Comparison of ENCODE assay signal across 10 cellular contexts in the genomic region with DNA sequence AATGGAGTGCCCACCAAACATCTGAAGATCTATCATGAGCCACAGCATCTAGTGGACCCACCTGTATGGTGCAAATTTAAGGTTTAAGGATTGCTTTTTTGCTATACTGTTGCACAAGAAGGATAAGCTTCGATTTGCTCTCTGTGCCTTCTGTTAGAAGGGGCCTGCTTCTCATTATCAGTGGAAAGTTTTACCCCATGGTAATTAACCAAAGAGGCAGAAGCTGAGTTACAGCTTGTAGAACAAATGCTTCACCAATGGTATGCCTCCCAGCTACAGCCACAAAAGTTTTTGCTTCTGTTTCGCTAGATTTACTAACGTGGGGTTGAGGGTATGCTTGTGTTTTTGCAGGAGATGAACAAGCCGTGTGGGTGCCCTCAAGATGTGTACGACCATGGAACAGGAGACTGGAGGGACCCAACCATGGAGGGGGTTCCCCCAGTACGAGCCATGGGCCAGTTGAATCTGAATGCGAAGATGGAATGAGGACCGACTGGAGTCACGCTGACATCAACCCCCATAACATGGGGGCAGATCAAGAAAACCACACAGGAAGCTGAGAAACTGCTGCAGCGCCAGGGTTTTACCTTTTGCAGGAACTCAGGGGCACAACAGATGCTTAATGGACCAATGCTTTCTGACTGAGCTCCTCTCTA. TPM values are rescaled to one million over a fixed set of nuclear protein-coding genes. Genes with fewer than 3 reads are reported as not detected.
A peak's percentile ranks its signal among the peaks of the same experiment; 100 is the strongest.
DNase-seq lines count a peak whose midpoint lies in the region; ATAC-seq and TF ChIP-seq lines count a peak whose summit lies in the region.
"Had no signal": no experiment of that assay in that cellular context is flagged by ENCODE, and none has a peak within 500 bp of the region (broad histone marks: within the 10 kb centered on the region; RNA-seq: fewer than 3 reads in every experiment).

No MANE protein-coding gene starts in this region.

- H3K27ac ChIP-seq in naive thymus-derived CD4-positive, alpha-beta T cell (ENCODE audit: low read depth, low read length): peak overlapping the region; percentile 63

- no peaks in the 10 kb centered on the region for H3K27me3 ChIP-seq in naive thymus-derived CD4-positive, alpha-beta T cell (ENCODE audit: control insufficient read depth in 2 of 2, insufficient read depth in 2 of 2, low read length in 2 of 2)
- H3K27me3 ChIP-seq: spleen had no signal

- peak overlapping the region; percentile 90 to 97 for H3K27ac Mint-ChIP-seq in T-cell
- H3K27ac Mint-ChIP-seq in activated T-cell treated with anti-CD3 and anti-CD28 coated beads, Interleukin-2, amount 50 U/mL, for 24 hours: peak overlapping the region; percentile 55
- H3K27ac Mint-ChIP-seq in naive thymus-derived CD4-positive, alpha-beta T cell: peak overlapping the region; percentile 75 to 96 (median 89)
- H3K27ac Mint-ChIP-seq in stimulated activated effector memory CD8-positive, alpha-beta T cell treated with anti-CD3 and anti-CD28 coated beads, Interleukin-12 subunit alpha, Interleukin-12 subunit beta, amount 100 ng/mL, for 72 hours: peak overlapping the region; percentile 54

- H3K4me3 Mint-ChIP-seq in T-cell: peak overlapping the region; percentile 75 to 85 (median 77)
- peak overlapping the region; percentile 54 for H3K4me3 Mint-ChIP-seq in activated T-cell treated with anti-CD3 and anti-CD28 coated beads, Interleukin-2, amount 50 U/mL, for 24 hours
- H3K4me3 Mint-ChIP-seq in naive thymus-derived CD4-positive, alpha-beta T cell: peak overlapping the region; percentile 75 to 87 (median 84)
- H3K4me3 Mint-ChIP-seq in stimulated activated effector memory CD8-positive, alpha-beta T cell treated with anti-CD3 and anti-CD28 coated beads, Interleukin-12 subunit alpha, Interleukin-12 subunit beta, amount 100 ng/mL, for 72 hours: peak overlapping the region; percentile 55

- POLR2A ChIA-PET in T-cell (lab: Charles Lee): no interaction called here
- POLR2A ChIA-PET in naive thymus-derived CD4-positive, alpha-beta T cell (lab: Charles Lee): interaction anchor here (0.6 to 3.9 kb wide), 13 partner anchors 8 to 393 kb away, joined by 3 to 46 read pairs (median 4); a partner anchor contains a TSS
- POLR2A ChIA-PET in HEK293T (lab: Yijun Ruan, JAX): interaction anchor here (1.3 kb wide), 1 partner anchor 44 kb away, joined by 4 read pairs; a partner anchor contains a TSS

- H3K9me3 ChIP-seq in naive thymus-derived CD4-positive, alpha-beta T cell (ENCODE audit: control insufficient read depth in 2 of 3, low read length in 3 of 3): no peaks in the 10 kb centered on the region

- peak overlapping the region; percentile 41 for H3K4me3 ChIP-seq in naive thymus-derived CD4-positive, alpha-beta T cell (ENCODE audit: low read length)

- H3K9me3 Mint-ChIP-seq in T-cell: peaks cover 6 to 12% (median 11%) of the 10 kb centered on the region in 3 donors
- peaks cover 14% of the 10 kb centered on the region for H3K9me3 Mint-ChIP-seq in activated T-cell treated with anti-CD3 and anti-CD28 coated beads, Interleukin-2, amount 50 U/mL, for 24 hours
- peaks cover 0 to 36% (median 12%) of the 10 kb centered on the region in 11 donors for H3K9me3 Mint-ChIP-seq in naive thymus-derived CD4-positive, alpha-beta T cell
- no peaks in the 10 kb centered on the region for H3K9me3 Mint-ChIP-seq in stimulated activated effector memory CD8-positive, alpha-beta T cell treated with anti-CD3 and anti-CD28 coated beads, Interleukin-12 subunit alpha, Interleukin-12 subunit beta, amount 100 ng/mL, for 72 hours

- peaks cover 13 to 23% of the 10 kb centered on the region in 2 donors for H3K4me1 ChIP-seq in naive thymus-derived CD4-positive, alpha-beta T cell (ENCODE audit: control insufficient read depth in 2 of 2, insufficient read depth in 2 of 2, low read length in 2 of 2)

- ATAC-seq in T-cell (replicated peaks in 1 of 4) (peak; percentile 81 to 91 (median 88)), GM18858 (IDR thresholded peaks at IDR 0.05; ENCODE audit: unreplicated experiment) (no peak), GM19467 (IDR thresholded peaks at IDR 0.05; ENCODE audit: unreplicated experiment) (no peak)
- peak; percentile 73 for ATAC-seq in naive thymus-derived CD4-positive, alpha-beta T cell
- ATAC-seq in stimulated activated effector memory CD8-positive, alpha-beta T cell treated with anti-CD3 and anti-CD28 coated beads, Interleukin-12 subunit alpha, Interleukin-12 subunit beta, amount 100 ng/mL, for 72 hours: peak; percentile 85

- peaks cover 16% of the 10 kb centered on the region for H3K36me3 Mint-ChIP-seq in T-cell
- H3K36me3 Mint-ChIP-seq in activated T-cell treated with anti-CD3 and anti-CD28 coated beads, Interleukin-2, amount 50 U/mL, for 24 hours (ENCODE audit: low read depth): peaks cover 40% of the 10 kb centered on the region
- peaks cover 5 to 54% (median 26%) of the 10 kb centered on the region in 5 donors for H3K36me3 Mint-ChIP-seq in naive thymus-derived CD4-positive, alpha-beta T cell
- H3K36me3 Mint-ChIP-seq in stimulated activated effector memory CD8-positive, alpha-beta T cell treated with anti-CD3 and anti-CD28 coated beads, Interleukin-12 subunit alpha, Interleukin-12 subunit beta, amount 100 ng/mL, for 72 hours: peaks cover 20% of the 10 kb centered on the region

- no peaks in the 10 kb centered on the region for H3K36me3 ChIP-seq in naive thymus-derived CD4-positive, alpha-beta T cell (ENCODE audit: control insufficient read depth in 2 of 3, insufficient read depth in 3 of 3, low read length in 3 of 3)

- intact Hi-C loops in naive thymus-derived CD4-positive, alpha-beta T cell (cut with micrococcal nuclease): loop anchor here (1.0 to 5.0 kb wide), 10 partner anchors 44 to 306 kb away; a partner anchor contains a TSS

- DNase-seq in T-cell: peak; percentile 22 to 66 (median 46)
- peak; percentile 64 for DNase-seq in activated T-cell treated with anti-CD3 and anti-CD28 coated beads, Interleukin-2, amount 50 U/mL, for 24 hours
- DNase-seq in naive thymus-derived CD4-positive, alpha-beta T cell: peak in 8 of 9 donors; percentile 60 to 73 (median 69)
- DNase-seq in stimulated activated effector memory CD8-positive, alpha-beta T cell treated with anti-CD3 and anti-CD28 coated beads, Interleukin-12 subunit alpha, Interleukin-12 subunit beta, amount 100 ng/mL, for 72 hours (ENCODE audit: low spot score in 2 of 2): peak; percentile 8 to 58
- no peak for DNase-seq in NCI-H510A (lab: John Stamatoyannopoulos, UW)
- no peak for DNase-seq in HEK293T (ENCODE audit: extremely low spot score)
- DNase-seq: NCI-H2171, spleen had no signal

- H3K4me1 Mint-ChIP-seq in T-cell: peaks cover 41 to 44% (median 43%) of the 10 kb centered on the region in 3 donors
- H3K4me1 Mint-ChIP-seq in activated T-cell treated with anti-CD3 and anti-CD28 coated beads, Interleukin-2, amount 50 U/mL, for 24 hours (ENCODE audit: low read depth): peaks cover 40% of the 10 kb centered on the region
- peaks cover 20 to 66% (median 52%) of the 10 kb centered on the region in 7 donors for H3K4me1 Mint-ChIP-seq in naive thymus-derived CD4-positive, alpha-beta T cell
- peaks cover 15% of the 10 kb centered on the region for H3K4me1 Mint-ChIP-seq in stimulated activated effector memory CD8-positive, alpha-beta T cell treated with anti-CD3 and anti-CD28 coated beads, Interleukin-12 subunit alpha, Interleukin-12 subunit beta, amount 100 ng/mL, for 72 hours

- CTCF ChIA-PET in T-cell (lab: Charles Lee): interaction anchor here (0.6 to 2.5 kb wide), 8 partner anchors 35 to 243 kb away, joined by 3 to 15 read pairs (median 4); a partner anchor contains a TSS
- CTCF ChIA-PET in naive thymus-derived CD4-positive, alpha-beta T cell (lab: Charles Lee): interaction anchor here (0.6 to 6.5 kb wide), 10 partner anchors 15 to 393 kb away, joined by 3 to 85 read pairs (median 4); a partner anchor contains a TSS
- CTCF ChIA-PET in HEK293T (lab: Yijun Ruan, JAX): no interaction called here

- no peaks in the 10 kb centered on the region for H3K27me3 Mint-ChIP-seq in T-cell
- no peaks in the 10 kb centered on the region for H3K27me3 Mint-ChIP-seq in activated T-cell treated with anti-CD3 and anti-CD28 coated beads, Interleukin-2, amount 50 U/mL, for 24 hours
- peaks cover 0 to 3% (median 0%) of the 10 kb centered on the region in 5 donors for H3K27me3 Mint-ChIP-seq in naive thymus-derived CD4-positive, alpha-beta T cell

TF ChIP-seq in HEK293T, 16 proteins besides CTCF, POLR2A, EP300 and RAD21:
- TF ChIP-seq FOXM1 (IDR thresholded peaks at IDR 0.05; ENCODE audit: borderline replicate concordance): no peak

RNA-seq across cellular contexts. Expression of a gene that starts 43.5 kb away (rescaled TPM):
- 10 to 100 TPM; 45.1 to 91.5 (median 54.3) TPM for total RNA-seq in T-cell
- 10 to 100 TPM; 40.3 to 74.0 (median 63.0) TPM for total RNA-seq in naive thymus-derived CD4-positive, alpha-beta T cell
- polyA plus RNA-seq in naive thymus-derived CD4-positive, alpha-beta T cell: 10 to 100 TPM; 17.1 to 25.1 TPM

Comparison
In these comparisons a context has a peak if more than half of its experiments do, and no peak if none do; other contexts are left out.
1. ATAC-seq: peak in T-cell (4 of 4), naive thymus-derived CD4-positive, alpha-beta T cell (single experiment) and stimulated activated effector memory CD8-positive, alpha-beta T cell treated with anti-CD3 and anti-CD28 coated beads, Interleukin-12 subunit alpha, Interleukin-12 subunit beta, amount 100 ng/mL, for 72 hours (single experiment); none in GM18858 (single experiment) and GM19467 (single experiment).
2. DNase-seq: peak in T-cell (34 of 34), activated T-cell treated with anti-CD3 and anti-CD28 coated beads, Interleukin-2, amount 50 U/mL, for 24 hours (single experiment), naive thymus-derived CD4-positive, alpha-beta T cell (8 of 9) and stimulated activated effector memory CD8-positive, alpha-beta T cell treated with anti-CD3 and anti-CD28 coated beads, Interleukin-12 subunit alpha, Interleukin-12 subunit beta, amount 100 ng/mL, for 72 hours (2 of 2); none in NCI-H510A (single experiment) and HEK293T (single experiment).
3. POLR2A ChIA-PET loops: an anchor here in naive thymus-derived CD4-positive, alpha-beta T cell (0.6 to 3.9 kb wide) and HEK293T (1.3 kb wide); none called in T-cell.
4. Peak in every context shown above with its lines, with median percentiles within 50 percentile points of each other: H3K27ac Mint-ChIP-seq and H3K4me3 Mint-ChIP-seq.